Comparison of ENCODE assay signal across 1 cellular context in the genomic region with DNA sequence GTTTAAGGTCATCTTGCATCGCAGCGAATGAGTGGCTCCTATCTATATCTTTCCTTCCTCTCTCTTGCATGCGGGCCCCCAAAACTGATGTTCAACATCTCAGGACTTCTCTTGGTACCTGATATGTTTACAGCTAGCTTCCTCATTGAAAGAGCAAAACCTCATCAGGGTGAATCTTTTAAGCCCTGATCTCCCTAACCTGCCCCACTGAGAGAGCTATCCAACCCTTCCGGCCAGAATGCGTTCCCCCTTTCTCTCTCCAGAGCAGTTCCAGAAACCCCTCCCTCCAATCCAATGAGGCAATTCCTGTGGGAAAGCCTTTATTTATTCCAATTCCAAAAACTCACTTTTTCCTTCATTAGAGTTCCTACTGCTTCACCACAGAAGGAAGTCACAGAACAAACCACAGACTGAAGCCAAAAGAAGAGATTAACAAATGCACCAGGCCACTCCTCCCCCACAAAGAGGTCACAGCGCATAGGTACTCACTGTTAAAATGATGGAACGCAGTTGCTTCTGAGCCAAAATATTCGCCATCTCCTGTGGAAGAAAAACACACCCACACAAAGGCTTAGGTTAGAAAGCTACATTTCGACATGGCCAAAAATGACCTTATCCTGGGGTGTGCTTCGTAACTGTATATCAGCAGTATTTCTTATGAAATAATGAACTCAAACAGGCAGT.
TF ChIP-seq lines count a peak whose summit lies in the region.

No MANE protein-coding gene starts in this region.

TF ChIP-seq in WTC11, 78 proteins besides CTCF, POLR2A, EP300 and RAD21 (continued from another document):
- TF ChIP-seq, protein P1, sequence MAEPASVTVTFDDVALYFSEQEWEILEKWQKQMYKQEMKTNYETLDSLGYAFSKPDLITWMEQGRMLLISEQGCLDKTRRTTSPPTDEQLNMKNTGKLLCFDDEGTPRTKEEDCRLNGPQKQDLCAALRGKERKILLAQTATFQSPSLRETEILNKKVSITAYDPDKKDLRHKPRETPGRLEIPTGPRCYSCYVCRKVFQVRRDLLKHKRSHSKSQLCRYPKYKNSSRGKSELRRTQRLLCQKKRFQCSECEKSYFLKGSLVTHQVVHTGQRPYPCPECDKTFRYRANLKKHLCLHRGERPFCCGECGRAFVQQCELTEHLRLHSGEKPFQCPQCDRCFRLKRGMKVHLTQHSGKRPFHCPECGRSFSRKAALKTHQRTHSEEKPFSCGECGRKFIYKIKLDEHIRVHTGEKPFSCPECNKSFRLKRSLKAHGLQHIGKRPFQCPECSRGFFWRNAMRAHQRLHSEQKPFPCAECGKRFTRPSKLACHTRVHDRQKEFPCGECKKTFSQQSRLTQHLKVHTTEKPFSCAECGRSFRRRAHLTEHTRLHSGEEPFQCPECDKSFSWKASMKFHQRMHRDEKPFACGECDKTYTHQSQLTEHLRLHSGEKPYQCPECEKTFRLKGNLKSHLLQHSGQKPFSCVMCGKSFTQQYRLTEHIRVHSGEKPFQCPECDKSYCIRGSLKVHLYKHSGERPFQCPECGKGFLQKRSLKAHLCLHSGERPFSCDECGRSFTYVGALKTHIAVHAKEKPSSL (CRISPR knock-in tag; conservative IDR thresholded peaks at IDR 0.05), result no peak
- TF ChIP-seq, protein P2, sequence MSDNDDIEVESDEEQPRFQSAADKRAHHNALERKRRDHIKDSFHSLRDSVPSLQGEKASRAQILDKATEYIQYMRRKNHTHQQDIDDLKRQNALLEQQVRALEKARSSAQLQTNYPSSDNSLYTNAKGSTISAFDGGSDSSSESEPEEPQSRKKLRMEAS (CRISPR knock-in tag; IDR thresholded peaks at IDR 0.05), result no peak
- TF ChIP-seq ZNF232 (CRISPR knock-in tag; IDR thresholded peaks at IDR 0.05), result no peak
- no peak for TF ChIP-seq HMGA2 (CRISPR knock-in tag; IDR thresholded peaks at IDR 0.05)
- no peak for TF ChIP-seq JUN (CRISPR knock-in tag; IDR thresholded peaks at IDR 0.05)
- TF ChIP-seq USF1 (CRISPR knock-in tag; IDR thresholded peaks at IDR 0.05), result no peak
- TF ChIP-seq SMAD3 (CRISPR knock-in tag; IDR thresholded peaks at IDR 0.05; ENCODE audit: borderline replicate concordance), result no peak
- no peak for TF ChIP-seq GTF2I (CRISPR knock-in tag; conservative IDR thresholded peaks at IDR 0.05)
